Comparison of ENCODE assay signal across 9 cellular contexts in genomic region chr17:16745492-16746203, GRCh38. TPM values are rescaled to one million over a fixed set of nuclear protein-coding genes. Genes with fewer than 3 reads are reported as not detected.
A peak's percentile ranks its signal among the peaks of the same experiment; 100 is the strongest.
DNase-seq lines count a peak whose midpoint lies in the region; ATAC-seq, FAIRE-seq and TF ChIP-seq lines count a peak whose summit lies in the region.
"Not testable (repeated sequence)": the region's sequence is repeated elsewhere in the genome, so short reads cannot be mapped to it uniquely, and the experiment has no call there.
"Had no signal": no experiment of that assay in that cellular context is flagged by ENCODE, and none has a peak within 500 bp of the region (broad histone marks: within the 10 kb centered on the region; RNA-seq: fewer than 3 reads in every experiment).

No MANE protein-coding gene starts in this region.

- ATAC-seq in WTC11, result peak; percentile 90
- ATAC-seq in body of pancreas, result peak; percentile 42
- ATAC-seq in pancreas, result peak; percentile 34 to 64 (median 50)

- H3K4me1 Mint-ChIP-seq in WTC11, result peaks cover 21% of the 10 kb centered on the region

- H3K27ac ChIP-seq in body of pancreas, pancreas, transverse colon: not testable (repeated sequence)

- peak overlapping the region; percentile 68 for H3K4me3 Mint-ChIP-seq in WTC11

- intact Hi-C loops in body of pancreas (cut with DNase I); pancreas (cut with DNase I); transverse colon (cut with DNase I; ENCODE audit: low total_unique reads): not testable (repeated sequence)

- DNase-seq in DMS53 treated with DMSO at 0.1 percent for 48 hours (lab: John Stamatoyannopoulos, UW; ENCODE audit: unreplicated experiment), result peak; percentile 27
- DNase-seq in HEK293T (ENCODE audit: extremely low spot score), result peak; percentile 0
- peak; percentile 64 for DNase-seq in WTC11 (ENCODE audit: low spot score)
- peak in 1 of 4 donors; percentile 7 for DNase-seq in body of pancreas
- peak; percentile 0 for DNase-seq in glomerular visceral epithelial cell (ENCODE audit: extremely low spot score)
- peak; percentile 41 for DNase-seq in left kidney (ENCODE audit: low read depth, low spot score)
- DNase-seq in pancreas, result not testable (repeated sequence)
- peak; percentile 12 for DNase-seq in transverse colon

- in situ Hi-C loops in transverse colon (cut with MboI; ENCODE audit: low pct_ligation_motif_present in 1 of 4, low pct_unique_long_range_greater_than_20kb in 1 of 4, low sequenced_read_pairs in 3 of 4), result not testable (repeated sequence)

- H3K36me3 ChIP-seq in body of pancreas (replicated peaks in 1 of 2; ENCODE audit: insufficient read depth in 1 of 2, low read depth in 2 of 2); pancreas; transverse colon: not testable (repeated sequence)

- FAIRE-seq in pancreas (lab: Jason Lieb, UNC), result not testable (repeated sequence)

- H3K9me3 Mint-ChIP-seq in WTC11, result not testable (repeated sequence)

- CTCF ChIA-PET in HEK293T (lab: Yijun Ruan, JAX), result not testable (repeated sequence)
- CTCF ChIA-PET in WTC11 (lab: Charles Lee), result interaction anchor here (0.7 kb wide), 1 partner anchor 195 kb away, joined by 3 read pairs; no protein-coding TSS in a partner anchor

- not testable (repeated sequence) for H3K36me3 Mint-ChIP-seq in WTC11

- not testable (repeated sequence) for TF ChIP-seq CTCF in WTC11 (IDR thresholded peaks at IDR 0.05); body of pancreas (IDR thresholded peaks at IDR 0.05); pancreas (IDR thresholded peaks at IDR 0.05); transverse colon (IDR thresholded peaks at IDR 0.05)

- POLR2A ChIA-PET in HEK293T (lab: Yijun Ruan, JAX); WTC11 (lab: Charles Lee): not testable (repeated sequence)

- not testable (repeated sequence) for H3K9me3 ChIP-seq in body of pancreas, pancreas, transverse colon

- peaks cover 19% of the 10 kb centered on the region for H3K27me3 Mint-ChIP-seq in WTC11 (ENCODE audit: low read depth)

- H3K27me3 ChIP-seq in body of pancreas, pancreas: not testable (repeated sequence)
- H3K27me3 ChIP-seq in transverse colon, result peaks cover 35% of the 10 kb centered on the region

- H3K27ac Mint-ChIP-seq in WTC11, result peak overlapping the region; percentile 88; the same call in 1 of the 2 replicates

- H3K4me3 ChIP-seq in body of pancreas, pancreas, transverse colon: not testable (repeated sequence)

- TF ChIP-seq EP300 in transverse colon (IDR thresholded peaks at IDR 0.05; ENCODE audit: low read depth), result not testable (repeated sequence)

- 10 to 38% methylated on average over 22 to 24 of the region's 25 CpGs for WGBS in body of pancreas, 2 donors
- 8 to 39% methylated on average over 18 to 22 of the region's 25 CpGs for WGBS in pancreas, 2 donors
- 21 to 26% methylated on average over 16 to 24 of the region's 25 CpGs for WGBS in transverse colon (ENCODE audit: low coverage in 1 of 2), 2 donors

- not testable (repeated sequence) for TF ChIP-seq POLR2A in body of pancreas (IDR thresholded peaks at IDR 0.05); transverse colon (IDR thresholded peaks at IDR 0.05)

- H3K4me1 ChIP-seq in body of pancreas, pancreas, transverse colon: not testable (repeated sequence)

TF ChIP-seq in WTC11, 78 proteins besides CTCF, POLR2A, EP300 and RAD21:
- peak; percentile 71 for TF ChIP-seq ZNF121 (CRISPR knock-in tag; IDR thresholded peaks at IDR 0.05)
- TF ChIP-seq ZNF423 (CRISPR knock-in tag; IDR thresholded peaks at IDR 0.05), result peak; percentile 62; the same call in 1 of the 2 replicates

RNA-seq across cellular contexts. Expression of gene CCDC144A, which starts 55.6 kb away (rescaled TPM):
- total RNA-seq in WTC11 (2021) (1.6 to 2.6 TPM (median 2.6 TPM) in 3 replicates), body of pancreas (1 to 10 TPM; 4.0 to 8.6 TPM), pancreas (10 to 100 TPM in 1 of 6 donors, 1 to 10 TPM in 3, under 1 TPM in 2; 0.28 to 10.3 (median 2.8) TPM), transverse colon (10 to 100 TPM in 2 of 4 donors, 1 to 10 TPM in 2; 4.1 to 19.7 (median 9.4) TPM)
- 1 to 10 TPM in 1 of 2 donors, under 1 TPM in 1; 0.70 to 2.5 TPM for polyA plus RNA-seq in pancreas
- polyA plus RNA-seq: HepG2 had no signal
